Comparison of ENCODE assay signal across 9 cellular contexts in genomic region chr1:24392604-24392946, GRCh38.
DNase-seq lines count a peak whose midpoint lies in the region; ATAC-seq, FAIRE-seq and TF ChIP-seq lines count a peak whose summit lies in the region.
"Had no signal": no experiment of that assay in that cellular context is flagged by ENCODE, and none has a peak within 500 bp of the region (broad histone marks: within the 10 kb centered on the region; RNA-seq: fewer than 3 reads in every experiment).

No MANE protein-coding gene starts in this region.

- FAIRE-seq in RCC 7860 (lab: Jason Lieb, UNC): no peak
- FAIRE-seq: bronchial epithelial cell had no signal

- no peaks in the 10 kb centered on the region for H3K9me3 Mint-ChIP-seq in T-helper 1 cell treated with Interleukin-12 subunit alpha and Interleukin-12 subunit beta and Interleukin-4 antibody, amounts not matched to agents 30 μg/mL and 1 μg/mL, for 36 hours
- H3K9me3 Mint-ChIP-seq in stimulated activated effector memory CD8-positive, alpha-beta T cell treated with anti-CD3 and anti-CD28 coated beads, Interleukin-12 subunit alpha, Interleukin-12 subunit beta, amount 100 ng/mL, for 72 hours: no peaks in the 10 kb centered on the region

- H3K27ac Mint-ChIP-seq in T-helper 1 cell treated with Interleukin-12 subunit alpha and Interleukin-12 subunit beta and Interleukin-4 antibody, amounts not matched to agents 30 μg/mL and 1 μg/mL, for 36 hours: peak overlapping the region; percentile 93
- H3K27ac Mint-ChIP-seq in stimulated activated effector memory CD8-positive, alpha-beta T cell treated with anti-CD3 and anti-CD28 coated beads, Interleukin-12 subunit alpha, Interleukin-12 subunit beta, amount 100 ng/mL, for 72 hours: peak overlapping the region; percentile 94

- H3K4me1 ChIP-seq in MM.1S (ENCODE audit: low read length): peaks cover 58% of the 10 kb centered on the region

- no peak for ATAC-seq in stimulated activated effector memory CD8-positive, alpha-beta T cell treated with anti-CD3 and anti-CD28 coated beads, Interleukin-12 subunit alpha, Interleukin-12 subunit beta, amount 100 ng/mL, for 72 hours
- no peak for ATAC-seq in HG02678 (IDR thresholded peaks at IDR 0.05; ENCODE audit: unreplicated experiment)

- TF ChIP-seq CTCF in MM.1S (IDR thresholded peaks at IDR 0.05; ENCODE audit: low read length): 0 out of 2 replicates have a peak, but pooled peaks have one; percentile 3

- DNase-seq in T-helper 1 cell (no peak), MM.1S (no peak), RCC 7860 (ENCODE audit: low spot score) (no peak), NCI-H345 (lab: John Stamatoyannopoulos, UW) (no peak)
- no peak for DNase-seq in stimulated activated effector memory CD8-positive, alpha-beta T cell treated with anti-CD3 and anti-CD28 coated beads, Interleukin-12 subunit alpha, Interleukin-12 subunit beta, amount 100 ng/mL, for 72 hours (ENCODE audit: low spot score in 2 of 2)

- no peaks in the 10 kb centered on the region for H3K9me2 ChIP-seq in MM.1S (replicated peaks; ENCODE audit: insufficient read depth, low read length)

- H3K4me1 Mint-ChIP-seq in T-helper 1 cell treated with Interleukin-12 subunit alpha and Interleukin-12 subunit beta and Interleukin-4 antibody, amounts not matched to agents 30 μg/mL and 1 μg/mL, for 36 hours (ENCODE audit: low read depth): peaks cover 27% of the 10 kb centered on the region
- peaks cover 29% of the 10 kb centered on the region for H3K4me1 Mint-ChIP-seq in stimulated activated effector memory CD8-positive, alpha-beta T cell treated with anti-CD3 and anti-CD28 coated beads, Interleukin-12 subunit alpha, Interleukin-12 subunit beta, amount 100 ng/mL, for 72 hours

- no peaks in the 10 kb centered on the region for H3K27me3 Mint-ChIP-seq in T-helper 1 cell treated with Interleukin-12 subunit alpha and Interleukin-12 subunit beta and Interleukin-4 antibody, amounts not matched to agents 30 μg/mL and 1 μg/mL, for 36 hours (ENCODE audit: low read depth)

- no peaks in the 10 kb centered on the region for H3K27me3 ChIP-seq in MM.1S (replicated peaks; ENCODE audit: insufficient read depth, low read length)

- H3F3A ChIP-seq in MM.1S (ENCODE audit: insufficient read depth, low read length): peaks cover 54% of the 10 kb centered on the region

- H3K79me2 ChIP-seq in MM.1S (ENCODE audit: low read length): no peaks in the 10 kb centered on the region

- H3K36me3 Mint-ChIP-seq in T-helper 1 cell treated with Interleukin-12 subunit alpha and Interleukin-12 subunit beta and Interleukin-4 antibody, amounts not matched to agents 30 μg/mL and 1 μg/mL, for 36 hours (ENCODE audit: low read depth): peaks cover 2% of the 10 kb centered on the region
- H3K36me3 Mint-ChIP-seq in stimulated activated effector memory CD8-positive, alpha-beta T cell treated with anti-CD3 and anti-CD28 coated beads, Interleukin-12 subunit alpha, Interleukin-12 subunit beta, amount 100 ng/mL, for 72 hours: peaks cover 8% of the 10 kb centered on the region

- H2AFZ ChIP-seq in MM.1S (ENCODE audit: low read length): peak overlapping the region; percentile 86

- peak overlapping the region; percentile 56 for H3K4me3 ChIP-seq in MM.1S (ENCODE audit: low read length)

- H3K4me3 Mint-ChIP-seq in T-helper 1 cell treated with Interleukin-12 subunit alpha and Interleukin-12 subunit beta and Interleukin-4 antibody, amounts not matched to agents 30 μg/mL and 1 μg/mL, for 36 hours: no peak overlapping the region
- peak overlapping the region; percentile 73 for H3K4me3 Mint-ChIP-seq in stimulated activated effector memory CD8-positive, alpha-beta T cell treated with anti-CD3 and anti-CD28 coated beads, Interleukin-12 subunit alpha, Interleukin-12 subunit beta, amount 100 ng/mL, for 72 hours

- H4K20me1 ChIP-seq in MM.1S (ENCODE audit: insufficient read depth, low read length): no peaks in the 10 kb centered on the region

- H3K9ac ChIP-seq in MM.1S (ENCODE audit: low read length): peak overlapping the region; percentile 60

- no peaks in the 10 kb centered on the region for H3K9me3 ChIP-seq in MM.1S (replicated peaks; ENCODE audit: insufficient read depth, low read length)

- no peaks in the 10 kb centered on the region for H3K36me3 ChIP-seq in MM.1S (replicated peaks; ENCODE audit: insufficient read depth, low read length)

- H3K27ac ChIP-seq in MM.1S (ENCODE audit: low read length) (peak overlapping the region; percentile 83), cingulate gyrus (ENCODE audit: low read depth, low read length) (peak overlapping the region; percentile 26)

- peak overlapping the region; percentile 95 for H3K4me2 ChIP-seq in MM.1S (ENCODE audit: low read depth, low read length)
